1 cellular context compared by ENCODE assay signal in genomic region chr2:205070889-205071288, GRCh38.
TF ChIP-seq lines count a peak whose summit lies in the region.

No MANE protein-coding gene starts in this region.

TF ChIP-seq in K562, 482 proteins besides CTCF, POLR2A, EP300 and RAD21 (continued from another document):
- TF ChIP-seq, protein P1, sequence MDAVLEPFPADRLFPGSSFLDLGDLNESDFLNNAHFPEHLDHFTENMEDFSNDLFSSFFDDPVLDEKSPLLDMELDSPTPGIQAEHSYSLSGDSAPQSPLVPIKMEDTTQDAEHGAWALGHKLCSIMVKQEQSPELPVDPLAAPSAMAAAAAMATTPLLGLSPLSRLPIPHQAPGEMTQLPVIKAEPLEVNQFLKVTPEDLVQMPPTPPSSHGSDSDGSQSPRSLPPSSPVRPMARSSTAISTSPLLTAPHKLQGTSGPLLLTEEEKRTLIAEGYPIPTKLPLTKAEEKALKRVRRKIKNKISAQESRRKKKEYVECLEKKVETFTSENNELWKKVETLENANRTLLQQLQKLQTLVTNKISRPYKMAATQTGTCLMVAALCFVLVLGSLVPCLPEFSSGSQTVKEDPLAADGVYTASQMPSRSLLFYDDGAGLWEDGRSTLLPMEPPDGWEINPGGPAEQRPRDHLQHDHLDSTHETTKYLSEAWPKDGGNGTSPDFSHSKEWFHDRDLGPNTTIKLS (IDR thresholded peaks at IDR 0.05; ENCODE audit: borderline replicate concordance, low read depth), result no peak
- TF ChIP-seq SAP30 (IDR thresholded peaks at IDR 0.05; ENCODE audit: borderline replicate concordance, insufficient read depth, low read depth, low read length, poor library complexity, severe bottlenecking) (no peak), ZNF23 (CRISPR knock-in tag; IDR thresholded peaks at IDR 0.05) (no peak), SMARCB1 (IDR thresholded peaks at IDR 0.05; ENCODE audit: insufficient read length, low read depth) (no peak), NCOR1 (IDR thresholded peaks at IDR 0.05) (0 out of 2 replicates have a peak, but pooled peaks have one; percentile 33), BRD9 (IDR thresholded peaks at IDR 0.05; ENCODE audit: low read depth, partially characterized antibody) (no peak), DNMT1 (IDR thresholded peaks at IDR 0.05) (no peak), FOXA1 (IDR thresholded peaks at IDR 0.05; ENCODE audit: borderline replicate concordance) (peak; percentile 58), RBFOX2 (IDR thresholded peaks at IDR 0.05; ENCODE audit: low read depth, low read length) (no peak), CBFA2T2 (conservative IDR thresholded peaks at IDR 0.05) (peak; percentile 42; the same call in 1 of the 2 replicates), ELF4 (CRISPR knock-in tag; IDR thresholded peaks at IDR 0.05) (no peak), L3MBTL2 (IDR thresholded peaks at IDR 0.05) (no peak), TOE1 (IDR thresholded peaks at IDR 0.05; ENCODE audit: borderline replicate concordance) (no peak), TOE1 (CRISPR knock-in tag; IDR thresholded peaks at IDR 0.05; ENCODE audit: borderline replicate concordance, low read depth) (no peak), ARID2 (IDR thresholded peaks at IDR 0.05) (no peak), TCF3 (CRISPR knock-in tag; IDR thresholded peaks at IDR 0.05) (peak; percentile 24; the same call in 1 of the 2 replicates), MEF2D (tag; conservative IDR thresholded peaks at IDR 0.05; ENCODE audit: low read depth) (no peak)
- TF ChIP-seq, protein P2, sequence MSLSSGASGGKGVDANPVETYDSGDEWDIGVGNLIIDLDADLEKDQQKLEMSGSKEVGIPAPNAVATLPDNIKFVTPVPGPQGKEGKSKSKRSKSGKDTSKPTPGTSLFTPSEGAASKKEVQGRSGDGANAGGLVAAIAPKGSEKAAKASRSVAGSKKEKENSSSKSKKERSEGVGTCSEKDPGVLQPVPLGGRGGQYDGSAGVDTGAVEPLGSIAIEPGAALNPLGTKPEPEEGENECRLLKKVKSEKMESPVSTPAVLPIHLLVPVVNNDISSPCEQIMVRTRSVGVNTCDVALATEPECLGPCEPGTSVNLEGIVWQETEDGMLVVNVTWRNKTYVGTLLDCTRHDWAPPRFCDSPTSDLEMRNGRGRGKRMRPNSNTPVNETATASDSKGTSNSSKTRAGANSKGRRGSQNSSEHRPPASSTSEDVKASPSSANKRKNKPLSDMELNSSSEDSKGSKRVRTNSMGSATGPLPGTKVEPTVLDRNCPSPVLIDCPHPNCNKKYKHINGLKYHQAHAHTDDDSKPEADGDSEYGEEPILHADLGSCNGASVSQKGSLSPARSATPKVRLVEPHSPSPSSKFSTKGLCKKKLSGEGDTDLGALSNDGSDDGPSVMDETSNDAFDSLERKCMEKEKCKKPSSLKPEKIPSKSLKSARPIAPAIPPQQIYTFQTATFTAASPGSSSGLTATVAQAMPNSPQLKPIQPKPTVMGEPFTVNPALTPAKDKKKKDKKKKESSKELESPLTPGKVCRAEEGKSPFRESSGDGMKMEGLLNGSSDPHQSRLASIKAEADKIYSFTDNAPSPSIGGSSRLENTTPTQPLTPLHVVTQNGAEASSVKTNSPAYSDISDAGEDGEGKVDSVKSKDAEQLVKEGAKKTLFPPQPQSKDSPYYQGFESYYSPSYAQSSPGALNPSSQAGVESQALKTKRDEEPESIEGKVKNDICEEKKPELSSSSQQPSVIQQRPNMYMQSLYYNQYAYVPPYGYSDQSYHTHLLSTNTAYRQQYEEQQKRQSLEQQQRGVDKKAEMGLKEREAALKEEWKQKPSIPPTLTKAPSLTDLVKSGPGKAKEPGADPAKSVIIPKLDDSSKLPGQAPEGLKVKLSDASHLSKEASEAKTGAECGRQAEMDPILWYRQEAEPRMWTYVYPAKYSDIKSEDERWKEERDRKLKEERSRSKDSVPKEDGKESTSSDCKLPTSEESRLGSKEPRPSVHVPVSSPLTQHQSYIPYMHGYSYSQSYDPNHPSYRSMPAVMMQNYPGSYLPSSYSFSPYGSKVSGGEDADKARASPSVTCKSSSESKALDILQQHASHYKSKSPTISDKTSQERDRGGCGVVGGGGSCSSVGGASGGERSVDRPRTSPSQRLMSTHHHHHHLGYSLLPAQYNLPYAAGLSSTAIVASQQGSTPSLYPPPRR (CRISPR knock-in tag; IDR thresholded peaks at IDR 0.05; ENCODE audit: borderline replicate concordance), result no peak
- TF ChIP-seq, protein P3, sequence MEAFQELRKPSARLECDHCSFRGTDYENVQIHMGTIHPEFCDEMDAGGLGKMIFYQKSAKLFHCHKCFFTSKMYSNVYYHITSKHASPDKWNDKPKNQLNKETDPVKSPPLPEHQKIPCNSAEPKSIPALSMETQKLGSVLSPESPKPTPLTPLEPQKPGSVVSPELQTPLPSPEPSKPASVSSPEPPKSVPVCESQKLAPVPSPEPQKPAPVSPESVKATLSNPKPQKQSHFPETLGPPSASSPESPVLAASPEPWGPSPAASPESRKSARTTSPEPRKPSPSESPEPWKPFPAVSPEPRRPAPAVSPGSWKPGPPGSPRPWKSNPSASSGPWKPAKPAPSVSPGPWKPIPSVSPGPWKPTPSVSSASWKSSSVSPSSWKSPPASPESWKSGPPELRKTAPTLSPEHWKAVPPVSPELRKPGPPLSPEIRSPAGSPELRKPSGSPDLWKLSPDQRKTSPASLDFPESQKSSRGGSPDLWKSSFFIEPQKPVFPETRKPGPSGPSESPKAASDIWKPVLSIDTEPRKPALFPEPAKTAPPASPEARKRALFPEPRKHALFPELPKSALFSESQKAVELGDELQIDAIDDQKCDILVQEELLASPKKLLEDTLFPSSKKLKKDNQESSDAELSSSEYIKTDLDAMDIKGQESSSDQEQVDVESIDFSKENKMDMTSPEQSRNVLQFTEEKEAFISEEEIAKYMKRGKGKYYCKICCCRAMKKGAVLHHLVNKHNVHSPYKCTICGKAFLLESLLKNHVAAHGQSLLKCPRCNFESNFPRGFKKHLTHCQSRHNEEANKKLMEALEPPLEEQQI (IDR thresholded peaks at IDR 0.05), result no peak
- TF ChIP-seq, protein P4, sequence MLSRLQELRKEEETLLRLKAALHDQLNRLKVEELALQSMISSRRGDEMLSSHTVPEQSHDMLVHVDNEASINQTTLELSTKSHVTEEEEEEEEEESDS (CRISPR knock-in tag; IDR thresholded peaks at IDR 0.05), result no peak
- TF ChIP-seq, protein P5, sequence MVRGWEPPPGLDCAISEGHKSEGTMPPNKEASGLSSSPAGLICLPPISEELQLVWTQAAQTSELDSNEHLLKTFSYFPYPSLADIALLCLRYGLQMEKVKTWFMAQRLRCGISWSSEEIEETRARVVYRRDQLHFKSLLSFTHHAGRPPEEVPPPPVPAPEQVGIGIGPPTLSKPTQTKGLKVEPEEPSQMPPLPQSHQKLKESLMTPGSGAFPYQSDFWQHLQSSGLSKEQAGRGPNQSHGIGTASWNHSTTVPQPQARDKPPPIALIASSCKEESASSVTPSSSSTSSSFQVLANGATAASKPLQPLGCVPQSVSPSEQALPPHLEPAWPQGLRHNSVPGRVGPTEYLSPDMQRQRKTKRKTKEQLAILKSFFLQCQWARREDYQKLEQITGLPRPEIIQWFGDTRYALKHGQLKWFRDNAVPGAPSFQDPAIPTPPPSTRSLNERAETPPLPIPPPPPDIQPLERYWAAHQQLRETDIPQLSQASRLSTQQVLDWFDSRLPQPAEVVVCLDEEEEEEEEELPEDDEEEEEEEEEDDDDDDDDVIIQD (CRISPR knock-in tag; IDR thresholded peaks at IDR 0.05), result no peak
TF ChIP-seq in K562: peak in this region for 18.
